In genomic region chr20:62010551-62011402, GRCh38 we compare ENCODE assay signal across 8 cellular contexts. TPM values are rescaled to one million over a fixed set of nuclear protein-coding genes. Genes with fewer than 3 reads are reported as not detected.
DNase-seq lines count a peak whose midpoint lies in the region; ATAC-seq and TF ChIP-seq lines count a peak whose summit lies in the region.

No MANE protein-coding gene starts in this region.

- POLR2A ChIA-PET in activated CD4-positive, alpha-beta memory T cell treated with anti-CD3 and anti-CD28 coated beads for 36 hours (lab: Charles Lee): interaction anchor here (1.0 kb wide), 1 partner anchor 55 kb away, joined by 3 read pairs; the partner anchor contains the start of gene TAF4

- DNase-seq in NCI-H2081 (lab: John Stamatoyannopoulos, UW) (peak; percentile 24 to 34), NCI-H2081 treated with DMSO at 0.1 percent for 48 hours (lab: John Stamatoyannopoulos, UW) (no peak), NCI-H2227 (lab: John Stamatoyannopoulos, UW; ENCODE audit: unreplicated experiment) (peak; percentile 74), ecto neural progenitor cell (ENCODE audit: low spot score) (peak; percentile 76), lower lobe of right lung (no peak), DMS153 (lab: John Stamatoyannopoulos, UW) (no peak)
- peak; percentile 71 for DNase-seq in activated CD4-positive, alpha-beta memory T cell treated with anti-CD3 and anti-CD28 coated beads for 36 hours
- peak; percentile 34 to 41 for DNase-seq in stimulated activated CD8-positive, alpha-beta memory T cell treated with anti-CD3 and anti-CD28 coated beads, Interleukin-2, amount 100 ng/mL, for 1 hour (ENCODE audit: low read depth in 2 of 2)

- H3K4me3 ChIP-seq in lower lobe of right lung: no peak overlapping the region

- no peaks in the 10 kb centered on the region for H3K27me3 Mint-ChIP-seq in activated CD4-positive, alpha-beta memory T cell treated with anti-CD3 and anti-CD28 coated beads for 36 hours

- CTCF ChIA-PET in activated CD4-positive, alpha-beta memory T cell treated with anti-CD3 and anti-CD28 coated beads for 36 hours (lab: Charles Lee): interaction anchor here (0.8 to 2.4 kb wide), 20 partner anchors 8 to 484 kb away, joined by 3 to 22 read pairs (median 6); partner anchors contain the start of genes LSM14B, PSMA7 and SS18L1

- peak; percentile 56 to 61 for ATAC-seq in lower lobe of right lung

- H3K4me1 ChIP-seq in lower lobe of right lung: no peaks in the 10 kb centered on the region

- H3K4me3 Mint-ChIP-seq in activated CD4-positive, alpha-beta memory T cell treated with anti-CD3 and anti-CD28 coated beads for 36 hours: no peak overlapping the region

- no peaks in the 10 kb centered on the region for H3K9me3 ChIP-seq in lower lobe of right lung

- H3K36me3 ChIP-seq in lower lobe of right lung: peaks cover 71% of the 10 kb centered on the region

- no peaks in the 10 kb centered on the region for H3K27me3 ChIP-seq in lower lobe of right lung (ENCODE audit: low read depth)

- H3K36me3 Mint-ChIP-seq in activated CD4-positive, alpha-beta memory T cell treated with anti-CD3 and anti-CD28 coated beads for 36 hours: peaks cover 31% of the 10 kb centered on the region

- intact Hi-C loops in activated CD4-positive, alpha-beta memory T cell treated with anti-CD3 and anti-CD28 coated beads for 36 hours (cut with micrococcal nuclease): loop anchor here (1.0 to 5.0 kb wide), 3 partner anchors 112 to 147 kb away; partner anchors contain the start of gene LSM14B
- intact Hi-C loops in lower lobe of right lung (cut with DNase I): no loop called here

- no peak overlapping the region for H3K27ac Mint-ChIP-seq in activated CD4-positive, alpha-beta memory T cell treated with anti-CD3 and anti-CD28 coated beads for 36 hours

- H3K4me1 Mint-ChIP-seq in activated CD4-positive, alpha-beta memory T cell treated with anti-CD3 and anti-CD28 coated beads for 36 hours (ENCODE audit: low read depth): peaks cover 7% of the 10 kb centered on the region

- no peak overlapping the region for H3K27ac ChIP-seq in lower lobe of right lung

- no peaks in the 10 kb centered on the region for H3K9me3 Mint-ChIP-seq in activated CD4-positive, alpha-beta memory T cell treated with anti-CD3 and anti-CD28 coated beads for 36 hours

- peak; percentile 66 for TF ChIP-seq CTCF in lower lobe of right lung (IDR thresholded peaks at IDR 0.05)

RNA-seq across cellular contexts. Expression of gene TAF4, which starts 54.9 kb away (rescaled TPM):
- 10 to 100 TPM; 15.3 to 17.0 TPM for total RNA-seq in activated CD4-positive, alpha-beta memory T cell treated with anti-CD3 and anti-CD28 coated beads for 36 hours
- total RNA-seq in lower lobe of right lung: 17.6 TPM

Comparison
In these comparisons a context has a peak if more than half of its experiments do, and no peak if none do; other contexts are left out.
1. DNase-seq: peak in NCI-H2081 (2 of 2), NCI-H2227 (single experiment), activated CD4-positive, alpha-beta memory T cell treated with anti-CD3 and anti-CD28 coated beads for 36 hours (single experiment), ecto neural progenitor cell (single experiment) and stimulated activated CD8-positive, alpha-beta memory T cell treated with anti-CD3 and anti-CD28 coated beads, Interleukin-2, amount 100 ng/mL, for 1 hour (2 of 2); none in NCI-H2081 treated with DMSO at 0.1 percent for 48 hours (single experiment), lower lobe of right lung (single experiment) and DMS153 (single experiment).